ENCODE assay signal across 8 cellular contexts in the genomic region with DNA sequence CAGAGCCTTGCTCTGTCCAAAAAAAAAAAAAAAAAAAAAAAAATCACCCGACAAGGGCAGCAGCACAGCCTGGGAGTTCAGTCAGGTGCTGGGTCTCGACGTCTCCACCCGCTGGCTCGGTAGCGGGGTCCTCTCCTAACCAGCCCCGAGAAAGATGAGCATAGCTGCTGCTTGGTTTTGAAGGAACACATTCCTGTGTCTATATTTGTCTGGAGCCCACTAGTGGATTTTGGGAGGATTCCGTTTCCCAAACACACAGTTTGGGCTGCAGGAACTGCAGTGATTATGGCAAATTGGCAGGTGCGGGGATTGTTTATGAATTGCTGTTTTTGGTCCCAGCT. TPM values are rescaled to one million over a fixed set of nuclear protein-coding genes. Genes with fewer than 3 reads are reported as not detected.
DNase-seq lines count a peak whose midpoint lies in the region; ATAC-seq, FAIRE-seq and TF ChIP-seq lines count a peak whose summit lies in the region.

No MANE protein-coding gene starts in this region.

- peaks cover 3% of the 10 kb centered on the region for H3K4me1 Mint-ChIP-seq in memory B cell

- BruUV-seq in GM12878 (replicated peaks; lab: Mats Ljungman, UMichigan) = no TSS peak

- POLR2A ChIA-PET in GM12878 (lab: Charles Lee) = interaction anchor here (1.0 kb wide), 1 partner anchor 8 kb away, joined by 3 read pairs; no protein-coding TSS in a partner anchor

- H3K4me1 ChIP-seq in left ventricle myocardium inferior (peaks cover 20% of the 10 kb centered on the region), GM12878 (ENCODE audit: control insufficient read depth, insufficient read depth, low read length) (no peaks in the 10 kb centered on the region), aorta (ENCODE audit: control insufficient read depth in 1 of 2, insufficient read depth in 2 of 2, low read length in 2 of 2) (no peaks in the 10 kb centered on the region)

- no peak overlapping the region for H3K27ac Mint-ChIP-seq in memory B cell

- TF ChIP-seq POLR2A in GM12878 (IDR thresholded peaks at IDR 0.05; ENCODE audit: low read depth, low read length) = no peak

- no peak for DNase-seq in left ventricle myocardium inferior
- no peak for DNase-seq in left cardiac atrium
- DNase-seq in GM12878 (ENCODE audit: low read depth, low spot score) = no peak
- no peak for DNase-seq in memory B cell (ENCODE audit: low spot score in 2 of 2)
- DNase-seq in aorta = no peak
- DNase-seq in COLO668 (lab: John Stamatoyannopoulos, UW; ENCODE audit: unreplicated experiment) = no peak
- no peak for DNase-seq in hippocampal formation (lab: John Stamatoyannopoulos, UW)

- H3K9me3 Mint-ChIP-seq in memory B cell = no peaks in the 10 kb centered on the region

- H3K27me3 Mint-ChIP-seq in memory B cell = peaks cover 12% of the 10 kb centered on the region

- SMC1A ChIA-PET in GM12878 (lab: Charles Lee; ENCODE audit: uncharacterized antibody, unreplicated experiment) = no interaction called here

- peak overlapping the region; percentile 75 for H3K4me3 Mint-ChIP-seq in memory B cell

- CTCF ChIA-PET in GM12878 (lab: Yijun Ruan, JAX) = no interaction called here

- H3K4me2 ChIP-seq in GM12878 (ENCODE audit: control insufficient read depth, insufficient read depth) = peak overlapping the region; percentile 80; the same call in 1 of the 2 replicates

- H4K20me1 ChIP-seq in GM12878 (ENCODE audit: control insufficient read depth, insufficient read depth) = no peaks in the 10 kb centered on the region

- TF ChIP-seq RAD21 in GM12878 (IDR thresholded peaks at IDR 0.05; ENCODE audit: insufficient read depth, low read depth, low read length) = no peak

- 79% methylated on average over 9 of the region's 9 CpGs for WGBS in GM12878 (ENCODE audit: insufficient coverage, insufficient replicate concordance, low lambda C conversion rate, missing lambda C conversion rate)
- WGBS in aorta, 2 donors = 23 to 29% methylated on average over 9 of the region's 9 CpGs

- no peaks in the 10 kb centered on the region for H3K36me3 Mint-ChIP-seq in memory B cell

- no peaks in the 10 kb centered on the region for H3K79me2 ChIP-seq in GM12878 (ENCODE audit: control insufficient read depth, insufficient read depth, low read length)

- peaks cover 52% of the 10 kb centered on the region for H3K27me3 ChIP-seq in left ventricle myocardium inferior (ENCODE audit: low read depth)
- H3K27me3 ChIP-seq in GM12878 (replicated peaks in 1 of 2; ENCODE audit: control insufficient read depth in 2 of 2, insufficient read depth in 2 of 2, low read length in 1 of 2) = peaks cover 4 to 5% of the 10 kb centered on the region in 2 experiments; a peak in 2 of 4 replicates
- no peaks in the 10 kb centered on the region for H3K27me3 ChIP-seq in aorta (ENCODE audit: control insufficient read depth in 1 of 2, insufficient read depth in 2 of 2, low read length in 1 of 2)

- no peak overlapping the region for H2AFZ ChIP-seq in GM12878 (ENCODE audit: control insufficient read depth, low read depth, low read length)

- no peak for TF ChIP-seq CTCF in left ventricle myocardium inferior (IDR thresholded peaks at IDR 0.05; ENCODE audit: borderline replicate concordance)
- no peak for TF ChIP-seq CTCF in GM12878 (IDR thresholded peaks at IDR 0.05 in 2 of 3, conservative IDR thresholded peaks at IDR 0.05 in 1 of 3; ENCODE audit: control insufficient read depth in 2 of 3, extremely low read depth in 1 of 3, insufficient read depth in 1 of 3, low read depth in 3 of 3, low read length in 3 of 3)

- peak overlapping the region; percentile 81 for H3K4me3 ChIP-seq in left ventricle myocardium inferior
- H3K4me3 ChIP-seq in GM12878 = no peak overlapping the region
- no peak overlapping the region for H3K4me3 ChIP-seq in aorta (ENCODE audit: low read length in 2 of 2)

- H3K9me3 ChIP-seq in left ventricle myocardium inferior (replicated peaks) (no peaks in the 10 kb centered on the region), GM12878 (replicated peaks; ENCODE audit: control insufficient read depth, insufficient read depth, low read length) (no peaks in the 10 kb centered on the region; the same call in 2 of the 3 replicates), aorta (ENCODE audit: control insufficient read depth, low read length) (no peaks in the 10 kb centered on the region)

- intact Hi-C loops in left ventricle myocardium inferior (cut with micrococcal nuclease) = no loop called here
- intact Hi-C loops in left cardiac atrium (cut with DNase I) = no loop called here
- intact Hi-C loops in GM12878 (cut with micrococcal nuclease; ENCODE audit: unreplicated experiment) = no loop called here
- intact Hi-C loops in aorta (cut with DNase I) = no loop called here

- RAD21 ChIA-PET in GM12878 (lab: Charles Lee; ENCODE audit: unreplicated experiment) = no interaction called here

- H3K9ac ChIP-seq in GM12878 (ENCODE audit: control insufficient read depth, insufficient read depth, low read length) = no peak overlapping the region

- no peak for ATAC-seq in left cardiac atrium
- no peak for ATAC-seq in GM12878
- ATAC-seq in memory B cell (ENCODE audit: low read depth) = no peak
- peak; percentile 57 for ATAC-seq in aorta (ENCODE audit: low FRiP score)
- ATAC-seq in GM18498 (IDR thresholded peaks at IDR 0.05; ENCODE audit: unreplicated experiment) = no peak

- in situ Hi-C loops in GM12878 (cut with MboI) = no loop called here

- peak overlapping the region; percentile 48 for H3K27ac ChIP-seq in left ventricle myocardium inferior (replicated peaks)
- no peak overlapping the region for H3K27ac ChIP-seq in GM12878 (ENCODE audit: control insufficient read depth, insufficient read depth)
- no peak overlapping the region for H3K27ac ChIP-seq in aorta (ENCODE audit: low read depth in 1 of 2, low read length in 2 of 2)

- FAIRE-seq in GM12878 (lab: Jason Lieb, UNC) = no peak

- H3K36me3 ChIP-seq in left ventricle myocardium inferior (no peaks in the 10 kb centered on the region), GM12878 (ENCODE audit: control insufficient read depth in 2 of 2, insufficient read depth in 2 of 2, low read length in 1 of 2) (no peaks in the 10 kb centered on the region), aorta (ENCODE audit: control insufficient read depth in 1 of 2, insufficient read depth in 2 of 2, low read length in 1 of 2) (no peaks in the 10 kb centered on the region)

- TF ChIP-seq EP300 in GM12878 (IDR thresholded peaks at IDR 0.05; ENCODE audit: borderline replicate concordance in 1 of 2, control insufficient read depth in 1 of 2, low read depth in 2 of 2, low read length in 2 of 2) = no peak

TF ChIP-seq in GM12878, 131 proteins besides CTCF, POLR2A, EP300 and RAD21 (continues in another document):
- TF ChIP-seq SP1 (IDR thresholded peaks at IDR 0.05; ENCODE audit: low read depth, low read length) = no peak
- no peak for TF ChIP-seq STAT1 (conservative IDR thresholded peaks at IDR 0.05)
- TF ChIP-seq, protein P1, sequence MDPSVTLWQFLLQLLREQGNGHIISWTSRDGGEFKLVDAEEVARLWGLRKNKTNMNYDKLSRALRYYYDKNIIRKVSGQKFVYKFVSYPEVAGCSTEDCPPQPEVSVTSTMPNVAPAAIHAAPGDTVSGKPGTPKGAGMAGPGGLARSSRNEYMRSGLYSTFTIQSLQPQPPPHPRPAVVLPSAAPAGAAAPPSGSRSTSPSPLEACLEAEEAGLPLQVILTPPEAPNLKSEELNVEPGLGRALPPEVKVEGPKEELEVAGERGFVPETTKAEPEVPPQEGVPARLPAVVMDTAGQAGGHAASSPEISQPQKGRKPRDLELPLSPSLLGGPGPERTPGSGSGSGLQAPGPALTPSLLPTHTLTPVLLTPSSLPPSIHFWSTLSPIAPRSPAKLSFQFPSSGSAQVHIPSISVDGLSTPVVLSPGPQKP (IDR thresholded peaks at IDR 0.05; ENCODE audit: low read depth, low read length) = no peak

RNA-seq across cellular contexts. Expression of a gene that starts 1.2 kb away (rescaled TPM):
- total RNA-seq in left ventricle myocardium inferior = 3.8 TPM
- 10 to 100 TPM in 1 of 2 donors, 1 to 10 TPM in 1; 4.9 to 12.9 TPM for total RNA-seq in left cardiac atrium
- total RNA-seq in GM12878 (2013; cell fraction: nucleolus; rRNA removed) = 0.32 and 0.46 TPM in 2 replicates
- 1.7 and 1.8 TPM in 2 replicates for total RNA-seq in GM12878 (2014; rRNA removed)
- total RNA-seq in GM12878 (2014; rRNA removed; fragmentation: Illumina TruSeq; extraction: Trizol) = 2.1 and 2.3 TPM in 2 replicates
- 3.1 and 4.7 TPM in 2 replicates for total RNA-seq in GM12878 (2021)
- polyA plus RNA-seq in GM12878 (2011; ENCODE audit: low read depth) = 1.2 TPM
- 0.60 and 0.94 TPM in 2 replicates for polyA plus RNA-seq in GM12878 (2011; rRNA removed)
- polyA plus RNA-seq in GM12878 (2011; cell fraction: cytosol; rRNA removed) = 0.19 and 0.27 TPM in 2 replicates
- 0.12 and 0.28 TPM in 2 replicates for polyA plus RNA-seq in GM12878 (2011; cell fraction: nucleus; rRNA removed)
- 1.4 TPM in 2 replicates for polyA plus RNA-seq in GM12878 (2012)
- polyA plus RNA-seq in GM12878 (2014; fragmentation: Illumina TruSeq; extraction: Trizol) = 1.8 and 4.5 TPM in 2 replicates
- polyA plus RNA-seq in GM12878 (2014; fragmentation: Nextera tagmentation; extraction: Ambion mirVana) = 1 to 10 TPM in 1 of 2 experiments, under 1 TPM in 1; 0.79 to 1.3 TPM
- polyA plus RNA-seq in GM12878 (2014; rRNA removed) = 1.7 and 1.9 TPM in 2 replicates
- 1 to 10 TPM; 3.6 to 4.0 TPM for polyA plus RNA-seq in GM12878 (2016; fragmentation: Nextera tagmentation; extraction: Ambion mirVana)
- polyA minus RNA-seq in GM12878 (2011; rRNA and poly(A)+ RNA removed) = 0.15 and 0.22 TPM in 2 replicates
- polyA minus RNA-seq in GM12878 (2011; cell fraction: cytosol; rRNA and poly(A)+ RNA removed) = 0.83 TPM in 1 of 2 replicates, not detected in the other
- 0.10 and 0.24 TPM in 2 replicates for polyA minus RNA-seq in GM12878 (2011; cell fraction: nucleus; rRNA and poly(A)+ RNA removed)
- 10 to 100 TPM in 1 of 2 donors, 1 to 10 TPM in 1; 7.6 to 17.6 TPM for total RNA-seq in aorta
- 1 to 10 TPM in 1 of 2 donors, under 1 TPM in 1; 0.69 to 3.5 TPM for polyA plus RNA-seq in aorta
